23 cellular contexts compared by ENCODE assay signal in the genomic region with DNA sequence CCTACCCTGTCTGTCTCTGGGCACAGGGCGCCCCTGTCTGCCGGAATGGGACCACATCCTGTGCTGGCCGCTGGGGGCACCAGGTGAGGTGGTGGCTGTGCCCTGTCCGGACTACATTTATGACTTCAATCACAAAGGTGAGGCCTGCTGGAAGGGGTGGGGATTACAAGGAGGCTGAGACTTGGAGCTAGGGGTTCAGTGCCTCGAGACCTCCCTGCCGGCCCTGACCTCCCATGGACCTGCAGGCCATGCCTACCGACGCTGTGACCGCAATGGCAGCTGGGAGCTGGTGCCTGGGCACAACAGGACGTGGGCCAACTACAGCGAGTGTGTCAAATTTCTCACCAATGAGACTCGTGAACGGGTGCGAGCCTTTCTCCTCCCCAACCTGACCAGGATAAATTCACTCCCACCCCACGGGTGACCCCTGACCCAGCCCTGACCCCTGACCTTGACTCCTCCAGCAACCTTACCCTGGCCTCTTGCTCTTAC. TPM values are rescaled to one million over a fixed set of nuclear protein-coding genes. Genes with fewer than 3 reads are reported as not detected.
DNase-seq lines count a peak whose midpoint lies in the region; ATAC-seq and TF ChIP-seq lines count a peak whose summit lies in the region.
"Had no signal": no experiment of that assay in that cellular context is flagged by ENCODE, and none has a peak within 500 bp of the region (broad histone marks: within the 10 kb centered on the region; RNA-seq: fewer than 3 reads in every experiment).

No MANE protein-coding gene starts in this region.

- no peak for TF ChIP-seq RAD21 in liver (IDR thresholded peaks at IDR 0.05)

- no peaks in the 10 kb centered on the region for H3K27me3 ChIP-seq in liver (ENCODE audit: control insufficient read depth in 4 of 4, insufficient read depth in 4 of 4, low read length in 3 of 4)

- H3K4me3 ChIP-seq in liver (ENCODE audit: low read depth in 1 of 3, low read length in 3 of 3) = no peak overlapping the region

- H3K36me3 Mint-ChIP-seq in T-helper 17 cell (ENCODE audit: low read depth) = peaks cover 3% of the 10 kb centered on the region
- H3K36me3 Mint-ChIP-seq in T-helper 2 cell treated with Interferon-gamma antibody and Interleukin-4, amounts not matched to agents 5 μg/mL and 100 μg/mL, for 36 hours (ENCODE audit: low read depth) = no peaks in the 10 kb centered on the region
- no peaks in the 10 kb centered on the region for H3K36me3 Mint-ChIP-seq in activated naive CD4-positive, alpha-beta T cell treated with anti-CD3 and anti-CD28 coated beads, Interleukin-2, amount 50 U/mL, for 72 hours
- H3K36me3 Mint-ChIP-seq: CD8-positive, alpha-beta memory T cell; neural progenitor cell had no signal

- no peaks in the 10 kb centered on the region for H3K9me3 Mint-ChIP-seq in T-helper 2 cell treated with Interferon-gamma antibody and Interleukin-4, amounts not matched to agents 5 μg/mL and 100 μg/mL, for 36 hours
- H3K9me3 Mint-ChIP-seq in activated naive CD4-positive, alpha-beta T cell treated with anti-CD3 and anti-CD28 coated beads, Interleukin-2, amount 50 U/mL, for 72 hours = no peaks in the 10 kb centered on the region
- H3K9me3 Mint-ChIP-seq: CD8-positive, alpha-beta memory T cell; neural progenitor cell had no signal

- H3K9me3 ChIP-seq in T-helper 17 cell (ENCODE audit: control insufficient read depth, low read length, poor library complexity, severe bottlenecking) (no peaks in the 10 kb centered on the region), liver (ENCODE audit: control insufficient read depth in 4 of 4, low read length in 3 of 4) (no peaks in the 10 kb centered on the region)
- H3K9me3 ChIP-seq: esophagus muscularis mucosa, gastroesophageal sphincter, thoracic aorta had no signal

- H3K27ac Mint-ChIP-seq in T-helper 17 cell = no peak overlapping the region
- H3K27ac Mint-ChIP-seq in T-helper 2 cell treated with Interferon-gamma antibody and Interleukin-4, amounts not matched to agents 5 μg/mL and 100 μg/mL, for 36 hours = no peak overlapping the region
- H3K27ac Mint-ChIP-seq in activated naive CD4-positive, alpha-beta T cell treated with anti-CD3 and anti-CD28 coated beads, Interleukin-2, amount 50 U/mL, for 72 hours = no peak overlapping the region
- H3K27ac Mint-ChIP-seq: CD8-positive, alpha-beta memory T cell; neural progenitor cell had no signal

- H3K4me1 ChIP-seq in liver (ENCODE audit: control insufficient read depth in 4 of 4, insufficient read depth in 4 of 4, low read length in 3 of 4) = peaks cover 0 to 6% (median 0%) of the 10 kb centered on the region in 4 donors

- peaks cover 47% of the 10 kb centered on the region for H3K27me3 Mint-ChIP-seq in T-helper 17 cell
- H3K27me3 Mint-ChIP-seq in T-helper 2 cell treated with Interferon-gamma antibody and Interleukin-4, amounts not matched to agents 5 μg/mL and 100 μg/mL, for 36 hours (ENCODE audit: low read depth) = peaks cover 35% of the 10 kb centered on the region

- no peak for ATAC-seq in T-helper 17 cell
- ATAC-seq in activated naive CD4-positive, alpha-beta T cell treated with anti-CD3 and anti-CD28 coated beads, Interleukin-2, amount 50 U/mL, for 72 hours = no peak
- ATAC-seq: gastroesophageal sphincter, Panc1, SK-N-SH treated with all-trans-retinoic acid at 6 μM for 48 hours had no signal

- H3K4me1 Mint-ChIP-seq in T-helper 17 cell = peaks cover 14% of the 10 kb centered on the region
- no peaks in the 10 kb centered on the region for H3K4me1 Mint-ChIP-seq in T-helper 2 cell treated with Interferon-gamma antibody and Interleukin-4, amounts not matched to agents 5 μg/mL and 100 μg/mL, for 36 hours (ENCODE audit: low read depth)

- H3K27ac ChIP-seq in liver (ENCODE audit: low read depth in 1 of 2, low read length in 2 of 2) = peak overlapping the region in 1 of 2 donors; percentile 50
- H3K27ac ChIP-seq: esophagus muscularis mucosa, gastroesophageal sphincter, neural progenitor cell, thoracic aorta had no signal

- H3K36me3 ChIP-seq in liver (ENCODE audit: control insufficient read depth in 4 of 4, insufficient read depth in 3 of 4, low read depth in 1 of 4, low read length in 3 of 4) = no peaks in the 10 kb centered on the region
- H3K36me3 ChIP-seq: esophagus muscularis mucosa, gastroesophageal sphincter, neural progenitor cell, thoracic aorta had no signal

- peak overlapping the region; percentile 81 for H3K4me3 Mint-ChIP-seq in T-helper 17 cell
- no peak overlapping the region for H3K4me3 Mint-ChIP-seq in T-helper 2 cell treated with Interferon-gamma antibody and Interleukin-4, amounts not matched to agents 5 μg/mL and 100 μg/mL, for 36 hours
- H3K4me3 Mint-ChIP-seq: CD8-positive, alpha-beta memory T cell; neural progenitor cell had no signal

- H3K9ac ChIP-seq in liver (ENCODE audit: low read depth in 1 of 2, low read length in 2 of 2) = no peak overlapping the region
- H3K9ac ChIP-seq: neural progenitor cell had no signal

- DNase-seq in 8988T = peak; percentile 51
- DNase-seq in T-helper 17 cell = no peak
- no peak for DNase-seq in SIG-M5 treated with dmso at 0.1 percent for 504 hours (lab: John Stamatoyannopoulos, UW; ENCODE audit: unreplicated experiment)
- no peak for DNase-seq in SIG-M5 (lab: John Stamatoyannopoulos, UW)
- no peak for DNase-seq in T-helper 2 cell treated with Interferon-gamma antibody and Interleukin-4, amounts not matched to agents 5 μg/mL and 100 μg/mL, for 36 hours (ENCODE audit: low spot score)
- DNase-seq in activated naive CD4-positive, alpha-beta T cell treated with anti-CD3 and anti-CD28 coated beads, Interleukin-2, amount 50 U/mL, for 72 hours (ENCODE audit: low spot score in 2 of 2) = no peak
- DNase-seq: central memory CD4-positive, alpha-beta T cell; DND-41; GOT3; left colon; NCI-H2171; NCI-H748 treated with DMSO at 0.1 percent for 48 hours had no signal

- 71% methylated on average over 15 of the region's 15 CpGs for WGBS in liver

- TF ChIP-seq CTCF in GM12874 (IDR thresholded peaks at IDR 0.05; ENCODE audit: insufficient read depth, low read depth, low read length) (peak; percentile 11; the same call in 1 of the 2 replicates), liver (IDR thresholded peaks at IDR 0.05; ENCODE audit: low read depth, low read length, missing input control) (no peak)

TF ChIP-seq in liver, 16 proteins besides CTCF, POLR2A, EP300 and RAD21:
- TF ChIP-seq TAF1 (conservative IDR thresholded peaks at IDR 0.05) (no peak), NR2F2 (IDR thresholded peaks at IDR 0.05) (peak; percentile 77)

RNA-seq across cellular contexts. Expression of a gene that starts 20.4 kb away (rescaled TPM):
- total RNA-seq in T-helper 17 cell (not detected), liver (10 to 100 TPM in 1 of 2 donors, 1 to 10 TPM in 1; 7.2 to 28.4 TPM)
- 10 to 100 TPM; 19.8 to 27.4 TPM for polyA plus RNA-seq in liver
- not detected for total RNA-seq in activated naive CD4-positive, alpha-beta T cell treated with anti-CD3 and anti-CD28 coated beads, Interleukin-2, amount 50 U/mL, for 72 hours
- total RNA-seq: CD8-positive, alpha-beta memory T cell; mononuclear cell had no signal
- polyA plus RNA-seq: CD8-positive, alpha-beta memory T cell had no signal

RNA-seq across cellular contexts. Expression of a gene that starts 34.6 kb away (rescaled TPM):
- total RNA-seq in T-helper 17 cell (not detected), liver (1 to 10 TPM in 1 of 2 donors, under 1 TPM in 1; 0.51 to 1.3 TPM)
- polyA plus RNA-seq in liver = under 1 TPM; 0.76 to 0.86 TPM
- not detected for total RNA-seq in activated naive CD4-positive, alpha-beta T cell treated with anti-CD3 and anti-CD28 coated beads, Interleukin-2, amount 50 U/mL, for 72 hours
- total RNA-seq: CD8-positive, alpha-beta memory T cell; mononuclear cell had no signal
- polyA plus RNA-seq: AG04450; CD8-positive, alpha-beta memory T cell had no signal

Comparison
In these comparisons a context has a peak if more than half of its experiments do, and no peak if none do; other contexts are left out.
1. RNA of a gene that starts 20.4 kb away (total RNA-seq): 7.2 to 28.4 TPM in liver; not detected in activated naive CD4-positive, alpha-beta T cell treated with anti-CD3 and anti-CD28 coated beads, Interleukin-2, amount 50 U/mL, for 72 hours and not detected in T-helper 17 cell; every median in the first group is over 4 times any median in the second.